Comparison of ENCODE assay signal across 13 cellular contexts in the genomic region with DNA sequence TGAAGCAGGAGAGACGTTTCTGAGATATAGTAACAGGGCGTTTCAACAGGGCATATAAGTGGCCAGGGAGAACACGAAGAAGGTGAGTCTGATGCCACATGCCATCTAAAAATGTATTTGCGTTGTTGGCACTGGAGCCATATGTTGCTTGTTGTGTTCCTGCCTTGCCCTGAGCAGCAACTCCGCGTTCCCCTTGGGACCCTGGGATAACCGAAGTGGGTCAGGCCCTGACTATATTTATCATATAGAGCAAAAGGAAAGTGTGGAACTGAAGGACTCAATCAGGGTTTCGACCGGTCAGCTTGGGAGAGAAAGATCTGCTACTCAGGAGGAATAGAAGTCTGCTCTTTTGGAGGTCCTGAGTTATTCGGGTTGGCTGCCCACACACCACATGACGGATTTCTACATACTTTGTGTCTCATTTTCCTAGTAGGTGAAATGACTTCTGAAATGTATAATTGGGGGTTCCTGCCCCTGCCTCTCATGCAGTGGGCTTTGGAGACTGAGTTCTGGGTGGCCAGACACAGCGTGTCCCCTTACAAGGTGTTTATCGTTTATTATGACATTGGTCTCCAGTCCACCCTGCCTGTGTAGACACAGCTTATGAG. TPM values are rescaled to one million over a fixed set of nuclear protein-coding genes. Genes with fewer than 3 reads are reported as not detected.
DNase-seq lines count a peak whose midpoint lies in the region; ATAC-seq, FAIRE-seq and TF ChIP-seq lines count a peak whose summit lies in the region.
"Had no signal": no experiment of that assay in that cellular context is flagged by ENCODE, and none has a peak within 500 bp of the region (broad histone marks: within the 10 kb centered on the region; RNA-seq: fewer than 3 reads in every experiment).

No MANE protein-coding gene starts in this region.

- H3K9me1 ChIP-seq in endothelial cell of umbilical vein (replicated peaks; ENCODE audit: control insufficient read depth, extremely low read depth, insufficient read depth, low read length): no peaks in the 10 kb centered on the region

- no peak overlapping the region for H2AFZ ChIP-seq in endothelial cell of umbilical vein (ENCODE audit: low read depth, low read length)

- H3K4me3 Mint-ChIP-seq in activated T-cell treated with anti-CD3 and anti-CD28 coated beads, Interleukin-2, amount 50 U/mL, for 4 hours: peak overlapping the region; percentile 35
- no peak overlapping the region for H3K4me3 Mint-ChIP-seq in activated T-cell treated with anti-CD3 and anti-CD28 coated beads, Interleukin-2, amount 50 U/mL, for 24 hours
- no peak overlapping the region for H3K4me3 Mint-ChIP-seq in endodermal cell
- H3K4me3 Mint-ChIP-seq: activated B cell treated with CpG ODN at 0.5 μM for 24 hours; effector memory CD8-positive, alpha-beta T cell had no signal

- no peaks in the 10 kb centered on the region for H3K27me3 ChIP-seq in endothelial cell of umbilical vein (ENCODE audit: control insufficient read depth in 2 of 2, insufficient read depth in 2 of 2, low read length in 2 of 2)
- H3K27me3 ChIP-seq in sigmoid colon: peaks cover 6 to 41% (median 18%) of the 10 kb centered on the region in 3 donors
- H3K27me3 ChIP-seq in endodermal cell (ENCODE audit: control insufficient read depth, insufficient read depth, low read length, poor library complexity, severe bottlenecking): peaks cover 57% of the 10 kb centered on the region

- H3K4me2 ChIP-seq in endothelial cell of umbilical vein (ENCODE audit: insufficient read depth, low read length): peak overlapping the region; percentile 87

- H3K9ac ChIP-seq in endothelial cell of umbilical vein (replicated peaks; ENCODE audit: extremely low read depth, insufficient read depth, low read length): peak overlapping the region; percentile 61
- no peak overlapping the region for H3K9ac ChIP-seq in endodermal cell (ENCODE audit: extremely low read depth, low read length, poor library complexity, severe bottlenecking)

- BruUV-seq in endothelial cell of umbilical vein (replicated peaks; lab: Mats Ljungman, UMichigan): TSS peak; percentile 30

- TF ChIP-seq POLR2A in endothelial cell of umbilical vein (IDR thresholded peaks at IDR 0.05; ENCODE audit: low read depth, low read length) (no peak), sigmoid colon (IDR thresholded peaks at IDR 0.05) (no peak)

- FAIRE-seq in endothelial cell of umbilical vein (lab: Jason Lieb, UNC): peak; percentile 28

- H3K4me3 ChIP-seq in endothelial cell of umbilical vein (replicated peaks in 1 of 3; ENCODE audit: insufficient read depth in 1 of 3, low read depth in 1 of 3, low read length in 3 of 3) (no peak overlapping the region), sigmoid colon (no peak overlapping the region), endodermal cell (ENCODE audit: low read length) (no peak overlapping the region)
- H3K4me3 ChIP-seq: transverse colon had no signal

- 86 to 89% methylated on average over 13 of the region's 13 CpGs for WGBS in sigmoid colon, 2 donors
- WGBS in endodermal cell (ENCODE audit: insufficient coverage in 1 of 2, insufficient read length in 1 of 2), 2 experiments: 94 to 95% methylated on average over 8 to 13 of the region's 13 CpGs

- no peaks in the 10 kb centered on the region for H4K20me1 ChIP-seq in endothelial cell of umbilical vein (replicated peaks; ENCODE audit: control insufficient read depth, extremely low read depth, insufficient read depth, low read length)

- TF ChIP-seq EP300 in sigmoid colon (IDR thresholded peaks at IDR 0.05): no peak

- H3K79me2 ChIP-seq in endothelial cell of umbilical vein (ENCODE audit: control insufficient read depth, insufficient read depth, low read length): peaks cover 46% of the 10 kb centered on the region

- no peak overlapping the region for H3K27ac Mint-ChIP-seq in activated T-cell treated with anti-CD3 and anti-CD28 coated beads, Interleukin-2, amount 50 U/mL, for 24 hours
- H3K27ac Mint-ChIP-seq in endodermal cell: no peak overlapping the region
- H3K27ac Mint-ChIP-seq: activated B cell treated with CpG ODN at 0.5 μM for 24 hours; effector memory CD8-positive, alpha-beta T cell had no signal

- intact Hi-C loops in endothelial cell of umbilical vein (cut with micrococcal nuclease) (no loop called here), sigmoid colon (cut with DNase I) (loop anchor here (5.0 kb wide), 1 partner anchor 172 kb away; no protein-coding TSS in a partner anchor)

- H3K9me3 Mint-ChIP-seq in activated T-cell treated with anti-CD3 and anti-CD28 coated beads, Interleukin-2, amount 50 U/mL, for 4 hours: no peaks in the 10 kb centered on the region
- H3K9me3 Mint-ChIP-seq in activated T-cell treated with anti-CD3 and anti-CD28 coated beads, Interleukin-2, amount 50 U/mL, for 24 hours: no peaks in the 10 kb centered on the region
- H3K9me3 Mint-ChIP-seq in endodermal cell: no peaks in the 10 kb centered on the region
- H3K9me3 Mint-ChIP-seq: activated B cell treated with CpG ODN at 0.5 μM for 24 hours; effector memory CD8-positive, alpha-beta T cell had no signal

- no peak for DNase-seq in activated T-cell treated with anti-CD3 and anti-CD28 coated beads, Interleukin-2, amount 50 U/mL, for 4 hours
- DNase-seq in activated T-cell treated with anti-CD3 and anti-CD28 coated beads, Interleukin-2, amount 50 U/mL, for 24 hours: no peak
- DNase-seq in NCI-H69 (lab: John Stamatoyannopoulos, UW): peak; percentile 45
- DNase-seq in endothelial cell of umbilical vein (ENCODE audit: low read depth, low spot score): no peak
- no peak for DNase-seq in sigmoid colon
- DNase-seq in endodermal cell: no peak
- DNase-seq: activated B cell treated with CpG ODN at 0.5 μM for 24 hours; C1 segment of cervical spinal cord; effector memory CD8-positive, alpha-beta T cell; NCI-H1105; transverse colon had no signal

- H3K9me3 ChIP-seq in endothelial cell of umbilical vein (replicated peaks; ENCODE audit: control insufficient read depth, insufficient read depth, low read length): no peaks in the 10 kb centered on the region
- H3K9me3 ChIP-seq in sigmoid colon: no peaks in the 10 kb centered on the region
- no peaks in the 10 kb centered on the region for H3K9me3 ChIP-seq in endodermal cell (ENCODE audit: control insufficient read depth, low read length)
- H3K9me3 ChIP-seq: transverse colon had no signal

- no peaks in the 10 kb centered on the region for H3K36me3 Mint-ChIP-seq in activated T-cell treated with anti-CD3 and anti-CD28 coated beads, Interleukin-2, amount 50 U/mL, for 4 hours (ENCODE audit: insufficient read depth)
- peaks cover 32% of the 10 kb centered on the region for H3K36me3 Mint-ChIP-seq in activated T-cell treated with anti-CD3 and anti-CD28 coated beads, Interleukin-2, amount 50 U/mL, for 24 hours (ENCODE audit: low read depth)
- no peaks in the 10 kb centered on the region for H3K36me3 Mint-ChIP-seq in endodermal cell (ENCODE audit: low read depth)

- dilution Hi-C loops in endothelial cell of umbilical vein (cut with MboI; ENCODE audit: extremely low pct_ligation_motif_present, low sequenced_read_pairs): no loop called here

- POLR2A ChIA-PET in endothelial cell of umbilical vein (lab: Charles Lee): no interaction called here

- H3K27me3 Mint-ChIP-seq in activated T-cell treated with anti-CD3 and anti-CD28 coated beads, Interleukin-2, amount 50 U/mL, for 4 hours (ENCODE audit: low read depth): peaks cover 68% of the 10 kb centered on the region
- H3K27me3 Mint-ChIP-seq in activated T-cell treated with anti-CD3 and anti-CD28 coated beads, Interleukin-2, amount 50 U/mL, for 24 hours: peaks cover 76% of the 10 kb centered on the region
- H3K27me3 Mint-ChIP-seq in endodermal cell (ENCODE audit: insufficient read depth): peaks cover 54% of the 10 kb centered on the region

- H3K4me1 ChIP-seq in endothelial cell of umbilical vein (ENCODE audit: control insufficient read depth, extremely low read depth, insufficient read depth, low read length) (peaks cover 34% of the 10 kb centered on the region), sigmoid colon (peaks cover 0 to 87% (median 69%) of the 10 kb centered on the region in 4 donors), endodermal cell (ENCODE audit: control insufficient read depth, insufficient read depth, low read length) (no peaks in the 10 kb centered on the region)

- H3K36me3 ChIP-seq in endothelial cell of umbilical vein (ENCODE audit: control insufficient read depth in 2 of 2, extremely low read depth in 1 of 2, insufficient read depth in 2 of 2, low read length in 2 of 2): peaks cover 6 to 12% of the 10 kb centered on the region in 2 experiments
- no peaks in the 10 kb centered on the region for H3K36me3 ChIP-seq in sigmoid colon
- H3K36me3 ChIP-seq in endodermal cell (ENCODE audit: control insufficient read depth, insufficient read depth, low read length): no peaks in the 10 kb centered on the region
- H3K36me3 ChIP-seq: transverse colon had no signal

- peaks cover 30% of the 10 kb centered on the region for H3K4me1 Mint-ChIP-seq in activated T-cell treated with anti-CD3 and anti-CD28 coated beads, Interleukin-2, amount 50 U/mL, for 4 hours (ENCODE audit: low read depth)
- H3K4me1 Mint-ChIP-seq in activated T-cell treated with anti-CD3 and anti-CD28 coated beads, Interleukin-2, amount 50 U/mL, for 24 hours (ENCODE audit: low read depth): peaks cover 38% of the 10 kb centered on the region
- peaks cover 13% of the 10 kb centered on the region for H3K4me1 Mint-ChIP-seq in endodermal cell

- H3K27ac ChIP-seq in endothelial cell of umbilical vein (ENCODE audit: insufficient read depth, low read depth, low read length) (peak overlapping the region; percentile 87), sigmoid colon (peak overlapping the region; percentile 56 to 85 (median 78)), endodermal cell (ENCODE audit: low read depth, low read length) (no peak overlapping the region)

- TF ChIP-seq CTCF in endothelial cell of umbilical vein (IDR thresholded peaks at IDR 0.05; ENCODE audit: extremely low read depth in 1 of 2, insufficient read depth in 1 of 2, low read depth in 1 of 2, low read length in 2 of 2) (no peak), sigmoid colon (IDR thresholded peaks at IDR 0.05) (no peak), endodermal cell (conservative IDR thresholded peaks at IDR 0.05) (no peak)

- no peak for ATAC-seq in activated T-cell treated with anti-CD3 and anti-CD28 coated beads, Interleukin-2, amount 50 U/mL, for 4 hours
- no peak for ATAC-seq in HG02798 (IDR thresholded peaks at IDR 0.05; ENCODE audit: poor library complexity, unreplicated experiment)
- no peak for ATAC-seq in GM21390 (IDR thresholded peaks at IDR 0.05; ENCODE audit: unreplicated experiment)
- ATAC-seq: effector memory CD8-positive, alpha-beta T cell had no signal

- CTCF ChIA-PET in endothelial cell of umbilical vein (lab: Charles Lee): interaction anchor here (11.2 kb wide), 1 partner anchor 32 kb away, joined by 428 read pairs; no protein-coding TSS in a partner anchor

RNA-seq across cellular contexts. Expression of a gene that starts 3.0 kb away (rescaled TPM):
- total RNA-seq in activated T-cell treated with anti-CD3 and anti-CD28 coated beads, Interleukin-2, amount 50 U/mL, for 4 hours: 1 to 10 TPM; 3.2 to 7.1 (median 4.1) TPM
- total RNA-seq in endothelial cell of umbilical vein: 26.2 and 26.9 TPM in 2 replicates
- polyA plus RNA-seq in endothelial cell of umbilical vein: 11.6 and 19.0 TPM in 2 replicates
- 30.6 and 35.2 TPM in 2 replicates for polyA plus RNA-seq in endothelial cell of umbilical vein (2011; cell fraction: cytosol; rRNA removed)
- 43.5 and 60.3 TPM in 2 replicates for polyA plus RNA-seq in endothelial cell of umbilical vein (2011; cell fraction: nucleus; rRNA removed)
- polyA plus RNA-seq in endothelial cell of umbilical vein (2012): 59.3 and 62.7 TPM in 2 replicates
- polyA minus RNA-seq in endothelial cell of umbilical vein: 10.3 and 16.4 TPM in 2 replicates
- 27.1 TPM for polyA minus RNA-seq in endothelial cell of umbilical vein (2011; cell fraction: cytosol; rRNA and poly(A)+ RNA removed)
- 22.4 and 48.3 TPM in 2 replicates for polyA minus RNA-seq in endothelial cell of umbilical vein (2011; cell fraction: nucleus; rRNA and poly(A)+ RNA removed)
- total RNA-seq in sigmoid colon: 10 to 100 TPM in 3 of 4 donors, 1 to 10 TPM in 1; 9.9 to 40.7 (median 20.9) TPM
- 1 to 10 TPM in 1 of 3 donors, not detected in 2; 3.3 TPM for polyA plus RNA-seq in sigmoid colon
- 1 to 10 TPM; 4.6 to 4.8 TPM for total RNA-seq in endodermal cell
- polyA plus RNA-seq in endodermal cell (2013, experiment 1 of 2): 14.9 TPM
- polyA plus RNA-seq in endodermal cell (2013, experiment 2 of 2): 5.3 TPM
